10 cellular contexts compared by ENCODE assay signal in the genomic region with DNA sequence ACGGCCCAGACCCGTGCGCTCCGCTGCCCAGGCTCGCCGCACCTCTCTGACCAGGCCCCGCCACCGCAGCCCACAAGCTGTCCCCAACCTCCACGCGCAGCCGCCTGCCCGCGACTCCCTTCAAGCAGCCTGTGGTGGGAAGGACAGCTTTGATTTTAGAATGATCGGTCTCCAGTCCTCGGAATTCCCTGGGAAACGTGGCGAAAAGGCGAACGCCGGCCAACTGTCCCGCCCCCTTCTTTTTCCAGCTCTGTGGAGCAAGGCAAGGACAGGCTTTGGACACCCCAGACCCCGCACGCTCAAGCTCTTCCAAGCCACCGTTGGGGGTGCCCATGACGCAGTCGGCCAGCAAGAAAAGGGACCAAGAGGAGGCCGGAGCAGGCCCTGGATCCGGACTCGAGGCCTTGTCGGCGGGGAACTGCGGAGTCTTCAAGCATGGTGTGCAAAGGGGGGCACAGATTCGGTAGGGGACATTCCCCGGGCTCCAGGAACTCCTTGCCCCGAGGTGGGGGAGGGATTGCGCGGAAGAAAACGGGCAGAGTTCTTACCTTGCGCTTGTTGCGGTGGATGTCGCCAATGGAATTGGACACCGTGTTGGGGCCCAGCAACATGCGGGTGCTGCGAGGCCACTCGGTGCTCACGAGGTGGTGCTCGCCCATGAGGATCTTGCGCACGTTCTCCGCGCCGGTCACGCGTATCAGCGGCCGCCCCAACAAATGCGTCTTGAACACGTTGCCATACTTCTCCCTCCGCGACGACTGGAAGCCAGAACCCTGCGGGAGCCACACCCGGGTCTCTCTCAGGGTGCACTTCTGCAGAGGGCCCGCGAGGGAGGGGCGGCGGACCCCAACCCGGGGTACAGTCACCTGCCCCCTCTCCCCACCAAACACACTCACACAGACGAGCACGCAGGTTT. TPM values are rescaled to one million over a fixed set of nuclear protein-coding genes. Genes with fewer than 3 reads are reported as not detected.
A peak's percentile ranks its signal among the peaks of the same experiment; 100 is the strongest.
DNase-seq lines count a peak whose midpoint lies in the region; ATAC-seq and TF ChIP-seq lines count a peak whose summit lies in the region.
"Had no signal": no experiment of that assay in that cellular context is flagged by ENCODE, and none has a peak within 500 bp of the region (broad histone marks: within the 10 kb centered on the region; RNA-seq: fewer than 3 reads in every experiment).

No MANE protein-coding gene starts in this region.

- DNase-seq in RWPE2 (ENCODE audit: low spot score) (no peak), cardiac muscle cell (ENCODE audit: low read depth in 1 of 2, low spot score in 1 of 2) (peak; percentile 37), omental fat pad (ENCODE audit: low spot score) (peak; percentile 21), NCI-H2029 (lab: John Stamatoyannopoulos, UW) (no peak)
- DNase-seq: activated B cell treated with CpG ODN at 0.5 μM for 24 hours, NCI-H146 had no signal

- H3K4me3 ChIP-seq in BLaER1 treated with 17β-estradiol and CSF1 and Interleukin-3, amounts not matched to agents 10 nM and 100 nM = peak overlapping the region in 7 of 10 experiments; percentile 9 to 63 (median 42); a peak in 9 of 20 replicates
- H3K4me3 ChIP-seq in RWPE2 (ENCODE audit: severe bottlenecking) (peak overlapping the region; percentile 62), cardiac muscle cell (peak overlapping the region; percentile 51)

- H3K9ac ChIP-seq in BLaER1 treated with 17β-estradiol and CSF1 and Interleukin-3, amounts not matched to agents 10 nM and 100 nM = no peak overlapping the region

- TF ChIP-seq CTCF in RWPE2 (IDR thresholded peaks at IDR 0.05; ENCODE audit: poor library complexity, severe bottlenecking) (no peak), cardiac muscle cell (IDR thresholded peaks at IDR 0.05; ENCODE audit: low read depth, low read length) (no peak), omental fat pad (IDR thresholded peaks at IDR 0.05) (no peak)

- H3K4me2 ChIP-seq in BLaER1 treated with 17β-estradiol and CSF1 and Interleukin-3, amounts not matched to agents 10 nM and 100 nM = peak overlapping the region; percentile 52 to 99 (median 71)

- H3K9me3 ChIP-seq in BLaER1 treated with 17β-estradiol and CSF1 and Interleukin-3, amounts not matched to agents 10 nM and 100 nM (replicated peaks in 1 of 11) = peaks cover 0 to 10% (median 0%) of the 10 kb centered on the region in 11 experiments; a peak in 10 of 22 replicates
- H3K9me3 ChIP-seq in RWPE2 (ENCODE audit: severe bottlenecking) (no peaks in the 10 kb centered on the region), cardiac muscle cell (ENCODE audit: low read depth) (no peaks in the 10 kb centered on the region)

- H3K4me1 ChIP-seq in BLaER1 treated with 17β-estradiol and CSF1 and Interleukin-3, amounts not matched to agents 10 nM and 100 nM = peaks cover 43 to 58% (median 50%) of the 10 kb centered on the region in 10 experiments
- H3K4me1 ChIP-seq in RWPE2 (ENCODE audit: insufficient read depth, poor library complexity, severe bottlenecking) (peaks cover 9% of the 10 kb centered on the region), cardiac muscle cell (ENCODE audit: low read depth) (peaks cover 6% of the 10 kb centered on the region)

- H4K20me1 ChIP-seq in BLaER1 treated with 17β-estradiol and CSF1 and Interleukin-3, amounts not matched to agents 10 nM and 100 nM = peaks cover 0 to 71% (median 41%) of the 10 kb centered on the region in 11 experiments; a peak in 16 of 22 replicates

- H3K27ac ChIP-seq in BLaER1 treated with 17β-estradiol and CSF1 and Interleukin-3, amounts not matched to agents 10 nM and 100 nM = peak overlapping the region in 1 of 11 experiments; percentile 42; a peak in 1 of 22 replicates
- H3K27ac ChIP-seq in RWPE2 (ENCODE audit: poor library complexity, severe bottlenecking) = peak overlapping the region; percentile 64
- no peak overlapping the region for H3K27ac ChIP-seq in cardiac muscle cell

- H3K36me3 ChIP-seq in BLaER1 treated with 17β-estradiol and CSF1 and Interleukin-3, amounts not matched to agents 10 nM and 100 nM = no peaks in the 10 kb centered on the region
- H3K36me3 ChIP-seq in RWPE2 (ENCODE audit: low read depth) (no peaks in the 10 kb centered on the region), cardiac muscle cell (no peaks in the 10 kb centered on the region)

- ATAC-seq in RWPE2 (ENCODE audit: low read depth) = no peak
- peak; percentile 1 for ATAC-seq in omental fat pad (ENCODE audit: low FRiP score)
- no peak for ATAC-seq in HG03175 (IDR thresholded peaks at IDR 0.05; ENCODE audit: unreplicated experiment)
- no peak for ATAC-seq in HG02970 (IDR thresholded peaks at IDR 0.05; ENCODE audit: low FRiP score, unreplicated experiment)
- ATAC-seq in HG03025 (IDR thresholded peaks at IDR 0.05; ENCODE audit: low FRiP score, unreplicated experiment) = no peak

- peaks cover 67 to 85% (median 77%) of the 10 kb centered on the region in 11 experiments for H3K27me3 ChIP-seq in BLaER1 treated with 17β-estradiol and CSF1 and Interleukin-3, amounts not matched to agents 10 nM and 100 nM
- H3K27me3 ChIP-seq in RWPE2 (ENCODE audit: insufficient read depth, poor library complexity, severe bottlenecking) (peaks cover 21% of the 10 kb centered on the region), cardiac muscle cell (peaks cover 94% of the 10 kb centered on the region)

RNA-seq across cellular contexts. Expression of gene CYP26B1, which starts 4.0 kb away (rescaled TPM):
- 3.1 and 3.6 TPM in 2 replicates for total RNA-seq in cardiac muscle cell
- 0.65 and 1.2 TPM in 2 replicates for polyA plus RNA-seq in cardiac muscle cell
- 10 to 100 TPM; 10.6 to 36.6 (median 18.8) TPM for total RNA-seq in omental fat pad
- total RNA-seq: activated B cell treated with CpG ODN at 0.5 μM for 24 hours had no signal

Comparison
In these comparisons a context has a peak if more than half of its experiments do, and no peak if none do; other contexts are left out.
1. DNase-seq: peak in cardiac muscle cell (2 of 2) and omental fat pad (single experiment); none in RWPE2 (single experiment) and NCI-H2029 (single experiment).
2. Peak in every context shown above with its lines, with median percentiles within 50 percentile points of each other: H3K4me3 ChIP-seq.